Comparison of ENCODE assay signal across 1 cellular context in the genomic region with DNA sequence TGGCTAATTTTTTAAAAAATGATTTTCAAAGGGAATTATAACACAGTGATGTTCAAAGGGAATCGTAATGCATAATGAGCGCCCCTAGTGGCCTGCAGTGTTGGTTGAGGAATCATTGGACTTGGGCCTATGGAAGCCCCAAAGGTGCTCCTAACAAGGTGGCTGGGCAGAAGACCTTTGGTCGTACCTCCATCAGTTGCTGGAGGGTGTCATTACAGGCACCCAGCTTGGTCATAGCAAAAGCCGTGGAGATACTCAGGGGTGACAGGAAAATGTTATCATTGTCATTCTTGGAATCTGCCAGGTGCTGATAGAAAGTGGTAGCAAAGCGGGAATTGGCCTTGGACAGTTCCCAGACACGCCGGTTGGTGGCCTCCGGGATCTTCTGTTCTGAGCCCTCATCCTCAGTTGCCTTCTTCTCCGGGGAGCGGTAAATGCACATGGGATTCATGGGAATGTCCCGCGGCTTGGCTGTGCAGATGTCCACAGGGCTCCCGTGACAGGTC.
TF ChIP-seq lines count a peak whose summit lies in the region.

No MANE protein-coding gene starts in this region.

TF ChIP-seq in K562, 482 proteins besides CTCF, POLR2A, EP300 and RAD21 (continued from another document):
- TF ChIP-seq, protein P1, sequence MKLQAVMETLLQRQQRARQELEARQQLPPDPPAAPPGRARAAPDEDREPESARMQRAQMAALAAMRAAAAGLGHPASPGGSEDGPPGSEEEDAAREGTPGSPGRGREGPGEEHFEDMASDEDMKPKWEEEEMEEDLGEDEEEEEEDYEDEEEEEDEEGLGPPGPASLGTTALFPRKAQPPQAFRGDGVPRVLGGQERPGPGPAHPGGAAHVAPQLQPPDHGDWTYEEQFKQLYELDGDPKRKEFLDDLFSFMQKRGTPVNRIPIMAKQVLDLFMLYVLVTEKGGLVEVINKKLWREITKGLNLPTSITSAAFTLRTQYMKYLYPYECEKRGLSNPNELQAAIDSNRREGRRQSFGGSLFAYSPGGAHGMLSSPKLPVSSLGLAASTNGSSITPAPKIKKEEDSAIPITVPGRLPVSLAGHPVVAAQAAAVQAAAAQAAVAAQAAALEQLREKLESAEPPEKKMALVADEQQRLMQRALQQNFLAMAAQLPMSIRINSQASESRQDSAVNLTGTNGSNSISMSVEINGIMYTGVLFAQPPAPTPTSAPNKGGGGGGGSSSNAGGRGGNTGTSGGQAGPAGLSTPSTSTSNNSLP (IDR thresholded peaks at IDR 0.05; ENCODE audit: borderline replicate concordance, low read depth, low read length) = peak; percentile 70; the same call in 1 of the 2 replicates
- TF ChIP-seq CREM (IDR thresholded peaks at IDR 0.05; ENCODE audit: low read depth) (peak; percentile 55; the same call in 1 of the 2 replicates), XRCC5 (IDR thresholded peaks at IDR 0.05; ENCODE audit: low read depth, low read length) (0 out of 2 replicates have a peak, but pooled peaks have one; percentile 59), CC2D1A (IDR thresholded peaks at IDR 0.05) (peak; percentile 38; the same call in 1 of the 2 replicates), THRAP3 (IDR thresholded peaks at IDR 0.05; ENCODE audit: borderline replicate concordance) (no peak), NCOA4 (IDR thresholded peaks at IDR 0.05; ENCODE audit: partially characterized antibody) (no peak), MAFK (IDR thresholded peaks at IDR 0.05; ENCODE audit: low read length) (0 out of 2 replicates have a peak, but pooled peaks have one; percentile 7), RB1 (IDR thresholded peaks at IDR 0.05; ENCODE audit: low read depth) (0 out of 2 replicates have a peak, but pooled peaks have one; percentile 21), EWSR1 (IDR thresholded peaks at IDR 0.05; ENCODE audit: borderline replicate concordance, low read depth, partially characterized antibody) (no peak), PRMT5 (CRISPR knock-in tag; IDR thresholded peaks at IDR 0.05) (no peak), PHB2 (IDR thresholded peaks at IDR 0.05; ENCODE audit: low read depth) (no peak), ZNF707 (CRISPR knock-in tag; conservative IDR thresholded peaks at IDR 0.05) (no peak), SAFB2 (IDR thresholded peaks at IDR 0.05; ENCODE audit: borderline replicate concordance, low read depth, low read length, severe bottlenecking) (no peak), MCM2 (IDR thresholded peaks at IDR 0.05; ENCODE audit: low read depth) (no peak), EHMT2 (IDR thresholded peaks at IDR 0.05) (peak; percentile 82; the same call in 1 of the 2 replicates), ZC3H11A (IDR thresholded peaks at IDR 0.05; ENCODE audit: low read depth, low read length) (0 out of 2 replicates have a peak, but pooled peaks have one; percentile 71), GABPA (tag; conservative IDR thresholded peaks at IDR 0.05; ENCODE audit: low read depth) (no peak), HMGN3 (IDR thresholded peaks at IDR 0.05; ENCODE audit: borderline replicate concordance, extremely low read depth, insufficient read length, low read depth, low read length) (no peak), ZFX (CRISPR knock-in tag; IDR thresholded peaks at IDR 0.05) (0 out of 2 replicates have a peak, but pooled peaks have one; percentile 11), ZNF23 (CRISPR knock-in tag; IDR thresholded peaks at IDR 0.05) (no peak)
- TF ChIP-seq, protein P2, sequence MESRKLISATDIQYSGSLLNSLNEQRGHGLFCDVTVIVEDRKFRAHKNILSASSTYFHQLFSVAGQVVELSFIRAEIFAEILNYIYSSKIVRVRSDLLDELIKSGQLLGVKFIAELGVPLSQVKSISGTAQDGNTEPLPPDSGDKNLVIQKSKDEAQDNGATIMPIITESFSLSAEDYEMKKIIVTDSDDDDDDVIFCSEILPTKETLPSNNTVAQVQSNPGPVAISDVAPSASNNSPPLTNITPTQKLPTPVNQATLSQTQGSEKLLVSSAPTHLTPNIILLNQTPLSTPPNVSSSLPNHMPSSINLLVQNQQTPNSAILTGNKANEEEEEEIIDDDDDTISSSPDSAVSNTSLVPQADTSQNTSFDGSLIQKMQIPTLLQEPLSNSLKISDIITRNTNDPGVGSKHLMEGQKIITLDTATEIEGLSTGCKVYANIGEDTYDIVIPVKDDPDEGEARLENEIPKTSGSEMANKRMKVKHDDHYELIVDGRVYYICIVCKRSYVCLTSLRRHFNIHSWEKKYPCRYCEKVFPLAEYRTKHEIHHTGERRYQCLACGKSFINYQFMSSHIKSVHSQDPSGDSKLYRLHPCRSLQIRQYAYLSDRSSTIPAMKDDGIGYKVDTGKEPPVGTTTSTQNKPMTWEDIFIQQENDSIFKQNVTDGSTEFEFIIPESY (CRISPR knock-in tag; IDR thresholded peaks at IDR 0.05) = 0 out of 2 replicates have a peak, but pooled peaks have one; percentile 19
- TF ChIP-seq, protein P3, sequence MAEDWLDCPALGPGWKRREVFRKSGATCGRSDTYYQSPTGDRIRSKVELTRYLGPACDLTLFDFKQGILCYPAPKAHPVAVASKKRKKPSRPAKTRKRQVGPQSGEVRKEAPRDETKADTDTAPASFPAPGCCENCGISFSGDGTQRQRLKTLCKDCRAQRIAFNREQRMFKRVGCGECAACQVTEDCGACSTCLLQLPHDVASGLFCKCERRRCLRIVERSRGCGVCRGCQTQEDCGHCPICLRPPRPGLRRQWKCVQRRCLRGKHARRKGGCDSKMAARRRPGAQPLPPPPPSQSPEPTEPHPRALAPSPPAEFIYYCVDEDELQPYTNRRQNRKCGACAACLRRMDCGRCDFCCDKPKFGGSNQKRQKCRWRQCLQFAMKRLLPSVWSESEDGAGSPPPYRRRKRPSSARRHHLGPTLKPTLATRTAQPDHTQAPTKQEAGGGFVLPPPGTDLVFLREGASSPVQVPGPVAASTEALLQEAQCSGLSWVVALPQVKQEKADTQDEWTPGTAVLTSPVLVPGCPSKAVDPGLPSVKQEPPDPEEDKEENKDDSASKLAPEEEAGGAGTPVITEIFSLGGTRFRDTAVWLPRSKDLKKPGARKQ (CRISPR knock-in tag; IDR thresholded peaks at IDR 0.05) = no peak
- TF ChIP-seq, protein P4, sequence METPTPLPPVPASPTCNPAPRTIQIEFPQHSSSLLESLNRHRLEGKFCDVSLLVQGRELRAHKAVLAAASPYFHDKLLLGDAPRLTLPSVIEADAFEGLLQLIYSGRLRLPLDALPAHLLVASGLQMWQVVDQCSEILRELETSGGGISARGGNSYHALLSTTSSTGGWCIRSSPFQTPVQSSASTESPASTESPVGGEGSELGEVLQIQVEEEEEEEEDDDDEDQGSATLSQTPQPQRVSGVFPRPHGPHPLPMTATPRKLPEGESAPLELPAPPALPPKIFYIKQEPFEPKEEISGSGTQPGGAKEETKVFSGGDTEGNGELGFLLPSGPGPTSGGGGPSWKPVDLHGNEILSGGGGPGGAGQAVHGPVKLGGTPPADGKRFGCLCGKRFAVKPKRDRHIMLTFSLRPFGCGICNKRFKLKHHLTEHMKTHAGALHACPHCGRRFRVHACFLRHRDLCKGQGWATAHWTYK (CRISPR knock-in tag; IDR thresholded peaks at IDR 0.05) = no peak
- TF ChIP-seq, protein P5, sequence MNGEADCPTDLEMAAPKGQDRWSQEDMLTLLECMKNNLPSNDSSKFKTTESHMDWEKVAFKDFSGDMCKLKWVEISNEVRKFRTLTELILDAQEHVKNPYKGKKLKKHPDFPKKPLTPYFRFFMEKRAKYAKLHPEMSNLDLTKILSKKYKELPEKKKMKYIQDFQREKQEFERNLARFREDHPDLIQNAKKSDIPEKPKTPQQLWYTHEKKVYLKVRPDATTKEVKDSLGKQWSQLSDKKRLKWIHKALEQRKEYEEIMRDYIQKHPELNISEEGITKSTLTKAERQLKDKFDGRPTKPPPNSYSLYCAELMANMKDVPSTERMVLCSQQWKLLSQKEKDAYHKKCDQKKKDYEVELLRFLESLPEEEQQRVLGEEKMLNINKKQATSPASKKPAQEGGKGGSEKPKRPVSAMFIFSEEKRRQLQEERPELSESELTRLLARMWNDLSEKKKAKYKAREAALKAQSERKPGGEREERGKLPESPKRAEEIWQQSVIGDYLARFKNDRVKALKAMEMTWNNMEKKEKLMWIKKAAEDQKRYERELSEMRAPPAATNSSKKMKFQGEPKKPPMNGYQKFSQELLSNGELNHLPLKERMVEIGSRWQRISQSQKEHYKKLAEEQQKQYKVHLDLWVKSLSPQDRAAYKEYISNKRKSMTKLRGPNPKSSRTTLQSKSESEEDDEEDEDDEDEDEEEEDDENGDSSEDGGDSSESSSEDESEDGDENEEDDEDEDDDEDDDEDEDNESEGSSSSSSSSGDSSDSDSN (IDR thresholded peaks at IDR 0.05; ENCODE audit: borderline replicate concordance in 1 of 2, low read depth in 2 of 2, low read length in 2 of 2) = no peak
- TF ChIP-seq, protein P6, sequence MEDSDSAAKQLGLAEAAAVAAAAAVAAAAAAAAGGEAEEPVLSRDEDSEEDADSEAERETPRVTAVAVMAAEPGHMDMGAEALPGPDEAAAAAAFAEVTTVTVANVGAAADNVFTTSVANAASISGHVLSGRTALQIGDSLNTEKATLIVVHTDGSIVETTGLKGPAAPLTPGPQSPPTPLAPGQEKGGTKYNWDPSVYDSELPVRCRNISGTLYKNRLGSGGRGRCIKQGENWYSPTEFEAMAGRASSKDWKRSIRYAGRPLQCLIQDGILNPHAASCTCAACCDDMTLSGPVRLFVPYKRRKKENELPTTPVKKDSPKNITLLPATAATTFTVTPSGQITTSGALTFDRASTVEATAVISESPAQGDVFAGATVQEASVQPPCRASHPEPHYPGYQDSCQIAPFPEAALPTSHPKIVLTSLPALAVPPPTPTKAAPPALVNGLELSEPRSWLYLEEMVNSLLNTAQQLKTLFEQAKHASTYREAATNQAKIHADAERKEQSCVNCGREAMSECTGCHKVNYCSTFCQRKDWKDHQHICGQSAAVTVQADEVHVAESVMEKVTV (CRISPR knock-in tag; IDR thresholded peaks at IDR 0.05) = no peak
- TF ChIP-seq, protein P7, sequence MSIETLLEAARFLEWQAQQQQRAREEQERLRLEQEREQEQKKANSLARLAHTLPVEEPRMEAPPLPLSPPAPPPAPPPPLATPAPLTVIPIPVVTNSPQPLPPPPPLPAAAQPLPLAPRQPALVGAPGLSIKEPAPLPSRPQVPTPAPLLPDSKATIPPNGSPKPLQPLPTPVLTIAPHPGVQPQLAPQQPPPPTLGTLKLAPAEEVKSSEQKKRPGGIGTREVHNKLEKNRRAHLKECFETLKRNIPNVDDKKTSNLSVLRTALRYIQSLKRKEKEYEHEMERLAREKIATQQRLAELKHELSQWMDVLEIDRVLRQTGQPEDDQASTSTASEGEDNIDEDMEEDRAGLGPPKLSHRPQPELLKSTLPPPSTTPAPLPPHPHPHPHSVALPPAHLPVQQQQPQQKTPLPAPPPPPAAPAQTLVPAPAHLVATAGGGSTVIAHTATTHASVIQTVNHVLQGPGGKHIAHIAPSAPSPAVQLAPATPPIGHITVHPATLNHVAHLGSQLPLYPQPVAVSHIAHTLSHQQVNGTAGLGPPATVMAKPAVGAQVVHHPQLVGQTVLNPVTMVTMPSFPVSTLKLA (conservative IDR thresholded peaks at IDR 0.05) = 0 out of 4 replicates have a peak, but pooled peaks of 1 of the 2 experiments have one; percentile 20
- TF ChIP-seq, protein P8, sequence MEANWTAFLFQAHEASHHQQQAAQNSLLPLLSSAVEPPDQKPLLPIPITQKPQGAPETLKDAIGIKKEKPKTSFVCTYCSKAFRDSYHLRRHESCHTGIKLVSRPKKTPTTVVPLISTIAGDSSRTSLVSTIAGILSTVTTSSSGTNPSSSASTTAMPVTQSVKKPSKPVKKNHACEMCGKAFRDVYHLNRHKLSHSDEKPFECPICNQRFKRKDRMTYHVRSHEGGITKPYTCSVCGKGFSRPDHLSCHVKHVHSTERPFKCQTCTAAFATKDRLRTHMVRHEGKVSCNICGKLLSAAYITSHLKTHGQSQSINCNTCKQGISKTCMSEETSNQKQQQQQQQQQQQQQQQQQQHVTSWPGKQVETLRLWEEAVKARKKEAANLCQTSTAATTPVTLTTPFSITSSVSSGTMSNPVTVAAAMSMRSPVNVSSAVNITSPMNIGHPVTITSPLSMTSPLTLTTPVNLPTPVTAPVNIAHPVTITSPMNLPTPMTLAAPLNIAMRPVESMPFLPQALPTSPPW (CRISPR knock-in tag; IDR thresholded peaks at IDR 0.05) = no peak
- TF ChIP-seq, protein P9, sequence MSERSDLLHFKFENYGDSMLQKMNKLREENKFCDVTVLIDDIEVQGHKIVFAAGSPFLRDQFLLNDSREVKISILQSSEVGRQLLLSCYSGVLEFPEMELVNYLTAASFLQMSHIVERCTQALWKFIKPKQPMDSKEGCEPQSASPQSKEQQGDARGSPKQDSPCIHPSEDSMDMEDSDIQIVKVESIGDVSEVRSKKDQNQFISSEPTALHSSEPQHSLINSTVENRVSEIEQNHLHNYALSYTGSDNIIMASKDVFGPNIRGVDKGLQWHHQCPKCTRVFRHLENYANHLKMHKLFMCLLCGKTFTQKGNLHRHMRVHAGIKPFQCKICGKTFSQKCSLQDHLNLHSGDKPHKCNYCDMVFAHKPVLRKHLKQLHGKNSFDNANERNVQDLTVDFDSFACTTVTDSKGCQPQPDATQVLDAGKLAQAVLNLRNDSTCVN (CRISPR knock-in tag; IDR thresholded peaks at IDR 0.05) = no peak
- TF ChIP-seq, protein P10, sequence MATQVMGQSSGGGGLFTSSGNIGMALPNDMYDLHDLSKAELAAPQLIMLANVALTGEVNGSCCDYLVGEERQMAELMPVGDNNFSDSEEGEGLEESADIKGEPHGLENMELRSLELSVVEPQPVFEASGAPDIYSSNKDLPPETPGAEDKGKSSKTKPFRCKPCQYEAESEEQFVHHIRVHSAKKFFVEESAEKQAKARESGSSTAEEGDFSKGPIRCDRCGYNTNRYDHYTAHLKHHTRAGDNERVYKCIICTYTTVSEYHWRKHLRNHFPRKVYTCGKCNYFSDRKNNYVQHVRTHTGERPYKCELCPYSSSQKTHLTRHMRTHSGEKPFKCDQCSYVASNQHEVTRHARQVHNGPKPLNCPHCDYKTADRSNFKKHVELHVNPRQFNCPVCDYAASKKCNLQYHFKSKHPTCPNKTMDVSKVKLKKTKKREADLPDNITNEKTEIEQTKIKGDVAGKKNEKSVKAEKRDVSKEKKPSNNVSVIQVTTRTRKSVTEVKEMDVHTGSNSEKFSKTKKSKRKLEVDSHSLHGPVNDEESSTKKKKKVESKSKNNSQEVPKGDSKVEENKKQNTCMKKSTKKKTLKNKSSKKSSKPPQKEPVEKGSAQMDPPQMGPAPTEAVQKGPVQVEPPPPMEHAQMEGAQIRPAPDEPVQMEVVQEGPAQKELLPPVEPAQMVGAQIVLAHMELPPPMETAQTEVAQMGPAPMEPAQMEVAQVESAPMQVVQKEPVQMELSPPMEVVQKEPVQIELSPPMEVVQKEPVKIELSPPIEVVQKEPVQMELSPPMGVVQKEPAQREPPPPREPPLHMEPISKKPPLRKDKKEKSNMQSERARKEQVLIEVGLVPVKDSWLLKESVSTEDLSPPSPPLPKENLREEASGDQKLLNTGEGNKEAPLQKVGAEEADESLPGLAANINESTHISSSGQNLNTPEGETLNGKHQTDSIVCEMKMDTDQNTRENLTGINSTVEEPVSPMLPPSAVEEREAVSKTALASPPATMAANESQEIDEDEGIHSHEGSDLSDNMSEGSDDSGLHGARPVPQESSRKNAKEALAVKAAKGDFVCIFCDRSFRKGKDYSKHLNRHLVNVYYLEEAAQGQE (CRISPR knock-in tag; IDR thresholded peaks at IDR 0.05; ENCODE audit: low read depth) = no peak
